In genomic region chr6:34132486-34133185, GRCh38 we compare ENCODE assay signal across 9 cellular contexts. TPM values are rescaled to one million over a fixed set of nuclear protein-coding genes. Genes with fewer than 3 reads are reported as not detected.
A peak's percentile ranks its signal among the peaks of the same experiment; 100 is the strongest.
DNase-seq lines count a peak whose midpoint lies in the region; ATAC-seq and TF ChIP-seq lines count a peak whose summit lies in the region.
"Had no signal": no experiment of that assay in that cellular context is flagged by ENCODE, and none has a peak within 500 bp of the region (broad histone marks: within the 10 kb centered on the region; RNA-seq: fewer than 3 reads in every experiment).

No MANE protein-coding gene starts in this region.

- peaks cover 16% of the 10 kb centered on the region for H3F3A ChIP-seq in neural progenitor cell (ENCODE audit: low read depth)

- no peak for ATAC-seq in omental fat pad (ENCODE audit: low FRiP score)
- no peak for ATAC-seq in HG02938 (IDR thresholded peaks at IDR 0.05; ENCODE audit: unreplicated experiment)

- H3K4me1 Mint-ChIP-seq in neural progenitor cell, result peaks cover 15% of the 10 kb centered on the region

- H3K4me2 ChIP-seq in neural progenitor cell, result no peak overlapping the region

- no peaks in the 10 kb centered on the region for H3K9me3 Mint-ChIP-seq in neural progenitor cell
- H3K9me3 Mint-ChIP-seq: dendritic cell treated with granulocyte-macrophage colony-stimulating factor and Interleukin-4, amounts not matched to agents 40 ng/mL and 50 ng/mL, for 4 days had no signal

- no peak overlapping the region for H3K27ac Mint-ChIP-seq in neural progenitor cell
- H3K27ac Mint-ChIP-seq: dendritic cell treated with granulocyte-macrophage colony-stimulating factor and Interleukin-4, amounts not matched to agents 40 ng/mL and 50 ng/mL, for 4 days had no signal

- no peak overlapping the region for H3K4me3 Mint-ChIP-seq in neural progenitor cell
- H3K4me3 Mint-ChIP-seq: dendritic cell treated with granulocyte-macrophage colony-stimulating factor and Interleukin-4, amounts not matched to agents 40 ng/mL and 50 ng/mL, for 4 days had no signal

- no peaks in the 10 kb centered on the region for H3K79me2 ChIP-seq in neural progenitor cell (ENCODE audit: low read depth)

- H3K36me3 ChIP-seq in neural progenitor cell, result no peaks in the 10 kb centered on the region

- peaks cover 28% of the 10 kb centered on the region for H4K20me1 ChIP-seq in neural progenitor cell (ENCODE audit: low read depth)

- no peak for TF ChIP-seq CTCF in astrocyte of the spinal cord (IDR thresholded peaks at IDR 0.05; ENCODE audit: low read depth, low read length)
- peak; percentile 14 for TF ChIP-seq CTCF in neural progenitor cell (IDR thresholded peaks at IDR 0.05)
- TF ChIP-seq CTCF in omental fat pad (IDR thresholded peaks at IDR 0.05), result no peak

- no peak overlapping the region for H3K27ac ChIP-seq in neural progenitor cell

- in situ Hi-C loops in astrocyte of the spinal cord (cut with HindIII; ENCODE audit: low sequenced_read_pairs), result no loop called here

- no peaks in the 10 kb centered on the region for H3K27me3 ChIP-seq in neural progenitor cell

- peaks cover 38% of the 10 kb centered on the region for H3K27me3 Mint-ChIP-seq in neural progenitor cell (ENCODE audit: insufficient read depth, low read depth)

- no peak overlapping the region for H2AFZ ChIP-seq in neural progenitor cell (replicated peaks)

- H3K9me3 ChIP-seq in neural progenitor cell (ENCODE audit: low read depth), result no peaks in the 10 kb centered on the region

- H3K4me3 ChIP-seq in astrocyte of the spinal cord (ENCODE audit: low read depth, low read length), result no peak overlapping the region
- H3K4me3 ChIP-seq in neural progenitor cell, result no peak overlapping the region

- peak; percentile 54 for DNase-seq in NCI-H82 (lab: John Stamatoyannopoulos, UW)
- no peak for DNase-seq in NCI-H82 treated with DMSO at 0.1 percent for 48 hours (lab: John Stamatoyannopoulos, UW; ENCODE audit: unreplicated experiment)
- DNase-seq in NCI-H226, result peak; percentile 52
- DNase-seq in astrocyte of the spinal cord (ENCODE audit: low read depth, low spot score), result peak; percentile 32
- DNase-seq in neural progenitor cell (ENCODE audit: low spot score), result peak; percentile 90
- no peak for DNase-seq in omental fat pad (ENCODE audit: low spot score)
- no peak for DNase-seq in NCI-H345 (lab: John Stamatoyannopoulos, UW)

- no peaks in the 10 kb centered on the region for H3K36me3 Mint-ChIP-seq in neural progenitor cell

- no peak overlapping the region for H3K9ac ChIP-seq in neural progenitor cell

- peaks cover 13% of the 10 kb centered on the region for H3K4me1 ChIP-seq in neural progenitor cell

RNA-seq across cellular contexts. Expression of gene GRM4, which starts 13.3 kb away (rescaled TPM):
- total RNA-seq in neural progenitor cell (ENCODE audit: low replicate concordance), result 1.2 and 1.8 TPM in 2 replicates
- under 1 TPM in 1 of 4 donors, not detected in 3; 0.60 TPM for total RNA-seq in omental fat pad

Comparison
In these comparisons a context has a peak if more than half of its experiments do, and no peak if none do; other contexts are left out.
1. DNase-seq: peak in NCI-H82 (single experiment), NCI-H226 (single experiment), astrocyte of the spinal cord (single experiment) and neural progenitor cell (single experiment); none in NCI-H82 treated with DMSO at 0.1 percent for 48 hours (single experiment), omental fat pad (single experiment) and NCI-H345 (single experiment).